1 cellular context compared by ENCODE assay signal in the genomic region with DNA sequence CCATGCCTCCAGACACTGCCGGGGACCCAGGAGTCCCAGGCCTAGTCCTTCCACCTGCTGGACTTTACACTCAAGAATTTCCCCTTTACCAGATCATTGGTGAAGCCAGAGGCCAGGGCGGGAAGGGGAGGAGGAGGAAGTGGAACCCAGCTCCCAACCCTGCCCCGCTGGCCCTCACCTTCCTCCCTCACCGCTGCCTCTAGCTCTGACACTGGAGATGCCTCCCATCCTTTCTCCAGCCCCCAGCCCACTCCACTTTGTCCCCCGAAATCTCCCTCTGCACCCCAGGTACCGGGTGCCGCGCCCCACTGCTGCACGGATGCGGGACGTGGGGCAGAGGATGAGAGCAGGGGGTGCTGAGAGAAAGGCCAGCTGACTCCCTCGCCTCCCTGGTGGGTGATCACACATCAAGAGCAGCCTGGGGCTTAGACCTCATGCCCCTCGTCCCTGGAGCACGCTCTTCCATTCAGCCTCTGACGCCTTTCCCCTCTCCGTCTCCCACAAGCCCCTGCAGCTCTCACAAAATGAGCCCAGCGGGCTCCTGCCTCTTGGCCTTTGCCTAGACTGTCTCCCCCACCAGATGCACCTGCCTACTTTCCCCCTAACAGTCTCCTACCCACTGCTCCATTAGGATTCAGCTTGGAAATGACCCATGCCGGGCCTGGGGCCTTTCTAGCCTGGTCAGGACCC.
TF ChIP-seq lines count a peak whose summit lies in the region.

A gene with protein sequence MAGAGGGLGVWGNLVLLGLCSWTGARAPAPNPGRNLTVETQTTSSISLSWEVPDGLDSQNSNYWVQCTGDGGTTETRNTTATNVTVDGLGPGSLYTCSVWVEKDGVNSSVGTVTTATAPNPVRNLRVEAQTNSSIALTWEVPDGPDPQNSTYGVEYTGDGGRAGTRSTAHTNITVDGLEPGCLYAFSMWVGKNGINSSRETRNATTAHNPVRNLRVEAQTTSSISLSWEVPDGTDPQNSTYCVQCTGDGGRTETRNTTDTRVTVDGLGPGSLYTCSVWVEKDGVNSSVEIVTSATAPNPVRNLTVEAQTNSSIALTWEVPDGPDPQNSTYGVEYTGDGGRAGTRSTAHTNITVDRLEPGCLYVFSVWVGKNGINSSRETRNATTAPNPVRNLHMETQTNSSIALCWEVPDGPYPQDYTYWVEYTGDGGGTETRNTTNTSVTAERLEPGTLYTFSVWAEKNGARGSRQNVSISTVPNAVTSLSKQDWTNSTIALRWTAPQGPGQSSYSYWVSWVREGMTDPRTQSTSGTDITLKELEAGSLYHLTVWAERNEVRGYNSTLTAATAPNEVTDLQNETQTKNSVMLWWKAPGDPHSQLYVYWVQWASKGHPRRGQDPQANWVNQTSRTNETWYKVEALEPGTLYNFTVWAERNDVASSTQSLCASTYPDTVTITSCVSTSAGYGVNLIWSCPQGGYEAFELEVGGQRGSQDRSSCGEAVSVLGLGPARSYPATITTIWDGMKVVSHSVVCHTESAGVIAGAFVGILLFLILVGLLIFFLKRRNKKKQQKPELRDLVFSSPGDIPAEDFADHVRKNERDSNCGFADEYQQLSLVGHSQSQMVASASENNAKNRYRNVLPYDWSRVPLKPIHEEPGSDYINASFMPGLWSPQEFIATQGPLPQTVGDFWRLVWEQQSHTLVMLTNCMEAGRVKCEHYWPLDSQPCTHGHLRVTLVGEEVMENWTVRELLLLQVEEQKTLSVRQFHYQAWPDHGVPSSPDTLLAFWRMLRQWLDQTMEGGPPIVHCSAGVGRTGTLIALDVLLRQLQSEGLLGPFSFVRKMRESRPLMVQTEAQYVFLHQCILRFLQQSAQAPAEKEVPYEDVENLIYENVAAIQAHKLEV (minus strand): TSS at position 72 of the 690 bp plus-strand sequence. CDS start 68 bp downstream, at position 4.

TF ChIP-seq in HepG2, 621 proteins besides CTCF, POLR2A, EP300 and RAD21 (continued from another document and continues in another):
- TF ChIP-seq, protein P1, sequence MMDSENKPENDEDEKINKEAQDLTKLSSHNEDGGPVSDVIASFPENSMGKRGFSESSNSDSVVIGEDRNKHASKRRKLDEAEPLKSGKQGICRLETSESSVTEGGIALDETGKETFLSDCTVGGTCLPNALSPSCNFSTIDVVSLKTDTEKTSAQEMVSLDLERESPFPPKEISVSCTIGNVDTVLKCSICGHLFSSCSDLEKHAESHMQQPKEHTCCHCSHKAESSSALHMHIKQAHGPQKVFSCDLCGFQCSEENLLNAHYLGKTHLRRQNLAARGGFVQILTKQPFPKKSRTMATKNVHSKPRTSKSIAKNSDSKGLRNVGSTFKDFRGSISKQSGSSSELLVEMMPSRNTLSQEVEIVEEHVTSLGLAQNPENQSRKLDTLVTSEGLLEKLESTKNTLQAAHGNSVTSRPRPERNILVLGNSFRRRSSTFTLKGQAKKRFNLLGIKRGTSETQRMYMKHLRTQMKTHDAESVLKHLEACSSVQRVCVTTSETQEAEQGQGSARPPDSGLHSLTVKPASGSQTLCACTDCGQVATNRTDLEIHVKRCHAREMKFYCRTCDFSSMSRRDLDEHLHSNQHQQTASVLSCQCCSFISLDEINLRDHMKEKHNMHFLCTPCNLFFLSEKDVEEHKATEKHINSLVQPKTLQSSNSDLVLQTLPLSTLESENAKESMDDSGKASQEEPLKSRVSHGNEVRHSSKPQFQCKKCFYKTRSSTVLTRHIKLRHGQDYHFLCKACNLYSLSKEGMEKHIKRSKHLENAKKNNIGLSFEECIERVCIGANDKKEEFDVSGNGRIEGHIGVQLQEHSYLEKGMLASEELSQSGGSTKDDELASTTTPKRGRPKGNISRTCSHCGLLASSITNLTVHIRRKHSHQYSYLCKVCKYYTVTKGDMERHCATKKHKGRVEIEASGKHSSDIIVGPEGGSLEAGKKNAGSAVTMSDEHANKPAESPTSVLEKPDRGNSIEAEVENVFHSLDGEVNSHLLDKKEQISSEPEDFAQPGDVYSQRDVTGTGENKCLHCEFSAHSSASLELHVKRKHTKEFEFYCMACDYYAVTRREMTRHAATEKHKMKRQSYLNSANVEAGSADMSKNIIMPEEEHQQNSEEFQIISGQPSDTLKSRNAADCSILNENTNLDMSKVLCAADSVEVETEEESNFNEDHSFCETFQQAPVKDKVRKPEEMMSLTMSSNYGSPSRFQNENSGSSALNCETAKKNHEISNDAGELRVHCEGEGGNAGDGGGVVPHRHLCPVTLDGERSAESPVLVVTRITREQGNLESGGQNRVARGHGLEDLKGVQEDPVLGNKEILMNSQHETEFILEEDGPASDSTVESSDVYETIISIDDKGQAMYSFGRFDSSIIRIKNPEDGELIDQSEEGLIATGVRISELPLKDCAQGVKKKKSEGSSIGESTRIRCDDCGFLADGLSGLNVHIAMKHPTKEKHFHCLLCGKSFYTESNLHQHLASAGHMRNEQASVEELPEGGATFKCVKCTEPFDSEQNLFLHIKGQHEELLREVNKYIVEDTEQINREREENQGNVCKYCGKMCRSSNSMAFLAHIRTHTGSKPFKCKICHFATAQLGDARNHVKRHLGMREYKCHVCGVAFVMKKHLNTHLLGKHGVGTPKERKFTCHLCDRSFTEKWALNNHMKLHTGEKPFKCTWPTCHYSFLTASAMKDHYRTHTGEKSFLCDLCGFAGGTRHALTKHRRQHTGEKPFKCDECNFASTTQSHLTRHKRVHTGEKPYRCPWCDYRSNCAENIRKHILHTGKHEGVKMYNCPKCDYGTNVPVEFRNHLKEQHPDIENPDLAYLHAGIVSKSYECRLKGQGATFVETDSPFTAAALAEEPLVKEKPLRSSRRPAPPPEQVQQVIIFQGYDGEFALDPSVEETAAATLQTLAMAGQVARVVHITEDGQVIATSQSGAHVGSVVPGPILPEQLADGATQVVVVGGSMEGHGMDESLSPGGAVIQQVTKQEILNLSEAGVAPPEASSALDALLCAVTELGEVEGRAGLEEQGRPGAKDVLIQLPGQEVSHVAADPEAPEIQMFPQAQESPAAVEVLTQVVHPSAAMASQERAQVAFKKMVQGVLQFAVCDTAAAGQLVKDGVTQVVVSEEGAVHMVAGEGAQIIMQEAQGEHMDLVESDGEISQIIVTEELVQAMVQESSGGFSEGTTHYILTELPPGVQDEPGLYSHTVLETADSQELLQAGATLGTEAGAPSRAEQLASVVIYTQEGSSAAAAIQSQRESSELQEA (CRISPR knock-in tag; IDR thresholded peaks at IDR 0.05; ENCODE audit: not compliant biosample characterization): no peak
- TF ChIP-seq, protein P2, sequence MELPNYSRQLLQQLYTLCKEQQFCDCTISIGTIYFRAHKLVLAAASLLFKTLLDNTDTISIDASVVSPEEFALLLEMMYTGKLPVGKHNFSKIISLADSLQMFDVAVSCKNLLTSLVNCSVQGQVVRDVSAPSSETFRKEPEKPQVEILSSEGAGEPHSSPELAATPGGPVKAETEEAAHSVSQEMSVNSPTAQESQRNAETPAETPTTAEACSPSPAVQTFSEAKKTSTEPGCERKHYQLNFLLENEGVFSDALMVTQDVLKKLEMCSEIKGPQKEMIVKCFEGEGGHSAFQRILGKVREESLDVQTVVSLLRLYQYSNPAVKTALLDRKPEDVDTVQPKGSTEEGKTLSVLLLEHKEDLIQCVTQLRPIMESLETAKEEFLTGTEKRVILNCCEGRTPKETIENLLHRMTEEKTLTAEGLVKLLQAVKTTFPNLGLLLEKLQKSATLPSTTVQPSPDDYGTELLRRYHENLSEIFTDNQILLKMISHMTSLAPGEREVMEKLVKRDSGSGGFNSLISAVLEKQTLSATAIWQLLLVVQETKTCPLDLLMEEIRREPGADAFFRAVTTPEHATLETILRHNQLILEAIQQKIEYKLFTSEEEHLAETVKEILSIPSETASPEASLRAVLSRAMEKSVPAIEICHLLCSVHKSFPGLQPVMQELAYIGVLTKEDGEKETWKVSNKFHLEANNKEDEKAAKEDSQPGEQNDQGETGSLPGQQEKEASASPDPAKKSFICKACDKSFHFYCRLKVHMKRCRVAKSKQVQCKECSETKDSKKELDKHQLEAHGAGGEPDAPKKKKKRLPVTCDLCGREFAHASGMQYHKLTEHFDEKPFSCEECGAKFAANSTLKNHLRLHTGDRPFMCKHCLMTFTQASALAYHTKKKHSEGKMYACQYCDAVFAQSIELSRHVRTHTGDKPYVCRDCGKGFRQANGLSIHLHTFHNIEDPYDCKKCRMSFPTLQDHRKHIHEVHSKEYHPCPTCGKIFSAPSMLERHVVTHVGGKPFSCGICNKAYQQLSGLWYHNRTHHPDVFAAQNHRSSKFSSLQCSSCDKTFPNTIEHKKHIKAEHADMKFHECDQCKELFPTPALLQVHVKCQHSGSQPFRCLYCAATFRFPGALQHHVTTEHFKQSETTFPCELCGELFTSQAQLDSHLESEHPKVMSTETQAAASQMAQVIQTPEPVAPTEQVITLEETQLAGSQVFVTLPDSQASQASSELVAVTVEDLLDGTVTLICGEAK (IDR thresholded peaks at IDR 0.05): no peak
- TF ChIP-seq, protein P2 (CRISPR knock-in tag; IDR thresholded peaks at IDR 0.05): peak; percentile 76
- TF ChIP-seq FOXC1 (CRISPR knock-in tag; IDR thresholded peaks at IDR 0.05; ENCODE audit: borderline replicate concordance): no peak
- TF ChIP-seq SALL1 (CRISPR knock-in tag; IDR thresholded peaks at IDR 0.05): peak; percentile 76; the same call in 1 of the 2 replicates
- TF ChIP-seq, protein P3, sequence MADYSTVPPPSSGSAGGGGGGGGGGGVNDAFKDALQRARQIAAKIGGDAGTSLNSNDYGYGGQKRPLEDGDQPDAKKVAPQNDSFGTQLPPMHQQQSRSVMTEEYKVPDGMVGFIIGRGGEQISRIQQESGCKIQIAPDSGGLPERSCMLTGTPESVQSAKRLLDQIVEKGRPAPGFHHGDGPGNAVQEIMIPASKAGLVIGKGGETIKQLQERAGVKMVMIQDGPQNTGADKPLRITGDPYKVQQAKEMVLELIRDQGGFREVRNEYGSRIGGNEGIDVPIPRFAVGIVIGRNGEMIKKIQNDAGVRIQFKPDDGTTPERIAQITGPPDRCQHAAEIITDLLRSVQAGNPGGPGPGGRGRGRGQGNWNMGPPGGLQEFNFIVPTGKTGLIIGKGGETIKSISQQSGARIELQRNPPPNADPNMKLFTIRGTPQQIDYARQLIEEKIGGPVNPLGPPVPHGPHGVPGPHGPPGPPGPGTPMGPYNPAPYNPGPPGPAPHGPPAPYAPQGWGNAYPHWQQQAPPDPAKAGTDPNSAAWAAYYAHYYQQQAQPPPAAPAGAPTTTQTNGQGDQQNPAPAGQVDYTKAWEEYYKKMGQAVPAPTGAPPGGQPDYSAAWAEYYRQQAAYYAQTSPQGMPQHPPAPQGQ (CRISPR knock-in tag; IDR thresholded peaks at IDR 0.05; ENCODE audit: borderline replicate concordance): no peak
- no peak for TF ChIP-seq NCOA1 (CRISPR knock-in tag; IDR thresholded peaks at IDR 0.05)
- no peak for TF ChIP-seq ZNF598 (CRISPR knock-in tag; IDR thresholded peaks at IDR 0.05; ENCODE audit: borderline replicate concordance)
- no peak for TF ChIP-seq REPIN1 (CRISPR knock-in tag; IDR thresholded peaks at IDR 0.05; ENCODE audit: borderline replicate concordance, low read depth)
- TF ChIP-seq NFKBIZ (CRISPR knock-in tag; IDR thresholded peaks at IDR 0.05): no peak
- TF ChIP-seq, protein P4, sequence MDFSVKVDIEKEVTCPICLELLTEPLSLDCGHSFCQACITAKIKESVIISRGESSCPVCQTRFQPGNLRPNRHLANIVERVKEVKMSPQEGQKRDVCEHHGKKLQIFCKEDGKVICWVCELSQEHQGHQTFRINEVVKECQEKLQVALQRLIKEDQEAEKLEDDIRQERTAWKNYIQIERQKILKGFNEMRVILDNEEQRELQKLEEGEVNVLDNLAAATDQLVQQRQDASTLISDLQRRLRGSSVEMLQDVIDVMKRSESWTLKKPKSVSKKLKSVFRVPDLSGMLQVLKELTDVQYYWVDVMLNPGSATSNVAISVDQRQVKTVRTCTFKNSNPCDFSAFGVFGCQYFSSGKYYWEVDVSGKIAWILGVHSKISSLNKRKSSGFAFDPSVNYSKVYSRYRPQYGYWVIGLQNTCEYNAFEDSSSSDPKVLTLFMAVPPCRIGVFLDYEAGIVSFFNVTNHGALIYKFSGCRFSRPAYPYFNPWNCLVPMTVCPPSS (IDR thresholded peaks at IDR 0.05): no peak
- TF ChIP-seq, protein P5, sequence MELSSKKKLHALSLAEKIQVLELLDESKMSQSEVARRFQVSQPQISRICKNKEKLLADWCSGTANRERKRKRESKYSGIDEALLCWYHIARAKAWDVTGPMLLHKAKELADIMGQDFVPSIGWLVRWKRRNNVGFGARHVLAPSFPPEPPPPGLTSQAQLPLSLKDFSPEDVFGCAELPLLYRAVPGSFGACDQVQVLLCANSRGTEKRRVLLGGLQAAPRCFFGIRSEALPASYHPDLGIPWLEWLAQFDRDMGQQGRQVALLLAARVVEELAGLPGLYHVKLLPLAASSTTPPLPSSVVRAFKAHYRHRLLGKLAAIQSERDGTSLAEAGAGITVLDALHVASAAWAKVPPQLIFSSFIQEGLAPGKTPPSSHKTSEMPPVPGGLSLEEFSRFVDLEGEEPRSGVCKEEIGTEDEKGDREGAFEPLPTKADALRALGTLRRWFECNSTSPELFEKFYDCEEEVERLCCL (CRISPR knock-in tag; IDR thresholded peaks at IDR 0.05; ENCODE audit: borderline replicate concordance): no peak
- TF ChIP-seq ZNF33A (CRISPR knock-in tag; IDR thresholded peaks at IDR 0.05; ENCODE audit: borderline replicate concordance): no peak
- TF ChIP-seq MTA1 (CRISPR knock-in tag; IDR thresholded peaks at IDR 0.05; ENCODE audit: borderline replicate concordance): no peak
- TF ChIP-seq, protein P6, sequence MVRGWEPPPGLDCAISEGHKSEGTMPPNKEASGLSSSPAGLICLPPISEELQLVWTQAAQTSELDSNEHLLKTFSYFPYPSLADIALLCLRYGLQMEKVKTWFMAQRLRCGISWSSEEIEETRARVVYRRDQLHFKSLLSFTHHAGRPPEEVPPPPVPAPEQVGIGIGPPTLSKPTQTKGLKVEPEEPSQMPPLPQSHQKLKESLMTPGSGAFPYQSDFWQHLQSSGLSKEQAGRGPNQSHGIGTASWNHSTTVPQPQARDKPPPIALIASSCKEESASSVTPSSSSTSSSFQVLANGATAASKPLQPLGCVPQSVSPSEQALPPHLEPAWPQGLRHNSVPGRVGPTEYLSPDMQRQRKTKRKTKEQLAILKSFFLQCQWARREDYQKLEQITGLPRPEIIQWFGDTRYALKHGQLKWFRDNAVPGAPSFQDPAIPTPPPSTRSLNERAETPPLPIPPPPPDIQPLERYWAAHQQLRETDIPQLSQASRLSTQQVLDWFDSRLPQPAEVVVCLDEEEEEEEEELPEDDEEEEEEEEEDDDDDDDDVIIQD (CRISPR knock-in tag; IDR thresholded peaks at IDR 0.05; ENCODE audit: low read depth): no peak
